9 cellular contexts compared by ENCODE assay signal in the genomic region with DNA sequence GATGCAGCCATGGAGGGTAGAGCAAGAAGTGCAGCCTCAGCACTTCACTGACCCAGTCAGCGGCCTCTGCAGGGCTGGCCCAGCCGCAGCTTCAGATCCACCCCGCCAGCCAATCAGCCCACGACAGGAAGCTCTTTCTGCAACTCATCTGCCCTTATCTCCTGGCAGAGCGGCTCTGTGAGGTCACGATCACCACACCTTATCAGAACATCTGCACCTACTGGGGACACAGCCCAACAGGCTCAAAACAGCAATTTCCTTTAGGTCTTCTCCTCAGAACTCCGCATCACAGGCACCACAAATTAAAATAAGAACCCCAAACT.
A peak's percentile ranks its signal among the peaks of the same experiment; 100 is the strongest.
DNase-seq lines count a peak whose midpoint lies in the region; ATAC-seq and TF ChIP-seq lines count a peak whose summit lies in the region.
"Had no signal": no experiment of that assay in that cellular context is flagged by ENCODE, and none has a peak within 500 bp of the region (broad histone marks: within the 10 kb centered on the region; RNA-seq: fewer than 3 reads in every experiment).

No MANE protein-coding gene starts in this region.

- intact Hi-C loops in breast epithelium (cut with DNase I; ENCODE audit: low total_unique reads): no loop called here

- peaks cover 3 to 8% of the 10 kb centered on the region in 2 donors for H3K9me3 Mint-ChIP-seq in stimulated activated naive CD8-positive, alpha-beta T cell treated with anti-CD3 and anti-CD28 coated beads, Interleukin-15, amount 100 ng/mL, for 72 hours

- no peak overlapping the region for H3K4me3 ChIP-seq in breast epithelium
- H3K4me3 ChIP-seq: SK-N-MC had no signal

- H3K4me1 ChIP-seq in breast epithelium (no peaks in the 10 kb centered on the region), foreskin keratinocyte (no peaks in the 10 kb centered on the region)

- H3K4me3 Mint-ChIP-seq in stimulated activated naive CD8-positive, alpha-beta T cell treated with anti-CD3 and anti-CD28 coated beads, Interleukin-15, amount 100 ng/mL, for 72 hours: peak overlapping the region; percentile 78

- ATAC-seq in stimulated activated naive CD8-positive, alpha-beta T cell treated with anti-CD3 and anti-CD28 coated beads, Interleukin-15, amount 100 ng/mL, for 72 hours: peak; percentile 99
- ATAC-seq in foreskin keratinocyte: no peak

- peak; percentile 62 to 64 for DNase-seq in activated CD4-positive, alpha-beta T cell treated with anti-CD3 and anti-CD28 coated beads for 4 hours
- peak; percentile 69 for DNase-seq in activated gamma-delta T cell treated with Interleukin-2 at 50 U/mL for 16 hours
- peak; percentile 47 for DNase-seq in stimulated activated CD4-positive, alpha-beta T cell treated with anti-CD3 and anti-CD28 coated beads, Interleukin-12 subunit alpha, Interleukin-12 subunit beta, amount 100 ng/mL, for 4 hours
- DNase-seq in stimulated activated naive CD8-positive, alpha-beta T cell treated with anti-CD3 and anti-CD28 coated beads, Interleukin-15, amount 100 ng/mL, for 72 hours: peak; percentile 42 to 66
- no peak for DNase-seq in NCI-H2171 treated with DMSO at 0.1 percent for 48 hours (lab: John Stamatoyannopoulos, UW)
- DNase-seq in breast epithelium (ENCODE audit: low spot score in 2 of 2): no peak
- DNase-seq in middle frontal gyrus (ENCODE audit: extremely low spot score, low spot score): no peak
- DNase-seq in foreskin keratinocyte: no peak

- no peaks in the 10 kb centered on the region for H3K27me3 ChIP-seq in breast epithelium
- peaks cover 3% of the 10 kb centered on the region for H3K27me3 ChIP-seq in foreskin keratinocyte

- H3K9me3 ChIP-seq in breast epithelium: no peaks in the 10 kb centered on the region

- H3K27me3 Mint-ChIP-seq in stimulated activated naive CD8-positive, alpha-beta T cell treated with anti-CD3 and anti-CD28 coated beads, Interleukin-15, amount 100 ng/mL, for 72 hours: no peaks in the 10 kb centered on the region

- H3K27ac Mint-ChIP-seq in stimulated activated naive CD8-positive, alpha-beta T cell treated with anti-CD3 and anti-CD28 coated beads, Interleukin-15, amount 100 ng/mL, for 72 hours: peak overlapping the region; percentile 51 to 85

- H3K27ac ChIP-seq in breast epithelium (no peak overlapping the region), foreskin keratinocyte (no peak overlapping the region)
- H3K27ac ChIP-seq: SK-N-MC had no signal

- H3K4me1 Mint-ChIP-seq in stimulated activated naive CD8-positive, alpha-beta T cell treated with anti-CD3 and anti-CD28 coated beads, Interleukin-15, amount 100 ng/mL, for 72 hours: peaks cover 32% of the 10 kb centered on the region

- no peak for TF ChIP-seq CTCF in breast epithelium (IDR thresholded peaks at IDR 0.05)
- TF ChIP-seq CTCF in foreskin keratinocyte (conservative IDR thresholded peaks at IDR 0.05): no peak

- no peaks in the 10 kb centered on the region for H3K36me3 ChIP-seq in breast epithelium

- TF ChIP-seq POLR2A in breast epithelium (IDR thresholded peaks at IDR 0.05): no peak

Comparison
In these comparisons a context has a peak if more than half of its experiments do, and no peak if none do; other contexts are left out.
1. DNase-seq: peak in activated CD4-positive, alpha-beta T cell treated with anti-CD3 and anti-CD28 coated beads for 4 hours (2 of 2), activated gamma-delta T cell treated with Interleukin-2 at 50 U/mL for 16 hours (single experiment), stimulated activated CD4-positive, alpha-beta T cell treated with anti-CD3 and anti-CD28 coated beads, Interleukin-12 subunit alpha, Interleukin-12 subunit beta, amount 100 ng/mL, for 4 hours (single experiment) and stimulated activated naive CD8-positive, alpha-beta T cell treated with anti-CD3 and anti-CD28 coated beads, Interleukin-15, amount 100 ng/mL, for 72 hours (2 of 2); none in NCI-H2171 treated with DMSO at 0.1 percent for 48 hours (single experiment), breast epithelium (0 of 2), middle frontal gyrus (single experiment) and foreskin keratinocyte (0 of 2).